ENCODE assay signal across 15 cellular contexts in the genomic region with DNA sequence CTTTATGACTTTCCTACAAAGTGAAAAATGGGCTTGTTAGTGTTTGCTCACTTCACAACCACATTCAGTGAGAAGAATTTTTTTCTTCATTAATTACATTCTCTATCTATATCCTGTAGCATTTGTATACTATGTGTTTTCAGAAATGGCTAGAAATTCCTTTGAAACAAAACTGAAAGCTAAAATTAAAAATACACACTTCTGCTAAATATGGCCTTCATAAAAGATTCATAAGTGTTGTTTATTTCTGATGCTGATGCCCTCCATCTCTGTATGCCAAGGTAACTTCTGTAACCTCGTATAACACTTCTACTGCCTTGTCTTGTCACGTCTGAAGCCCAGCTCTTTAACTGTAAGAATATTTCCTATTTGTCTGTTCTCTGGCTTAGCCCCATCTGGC.
"Had no signal": no experiment of that assay in that cellular context is flagged by ENCODE, and none has a peak within 500 bp of the region (broad histone marks: within the 10 kb centered on the region; RNA-seq: fewer than 3 reads in every experiment).

No MANE protein-coding gene starts in this region.

- H3K27ac ChIP-seq: neutrophil, tibial nerve had no signal

- H3K4me3 Mint-ChIP-seq: activated naive CD8-positive, alpha-beta T cell treated with anti-CD3 and anti-CD28 coated beads for 36 hours; activated T-cell treated with anti-CD3 and anti-CD28 coated beads, Interleukin-2, amount 50 U/mL, for 4 hours; naive thymus-derived CD8-positive, alpha-beta T cell had no signal

- H3K9me3 ChIP-seq: neutrophil, tibial nerve had no signal

- H3K9me3 Mint-ChIP-seq: activated naive CD8-positive, alpha-beta T cell treated with anti-CD3 and anti-CD28 coated beads for 36 hours; activated T-cell treated with anti-CD3 and anti-CD28 coated beads, Interleukin-2, amount 50 U/mL, for 4 hours; naive thymus-derived CD8-positive, alpha-beta T cell had no signal

- H3K36me3 Mint-ChIP-seq: activated naive CD8-positive, alpha-beta T cell treated with anti-CD3 and anti-CD28 coated beads for 36 hours; naive thymus-derived CD8-positive, alpha-beta T cell had no signal

- H3K27me3 ChIP-seq: tibial nerve had no signal

- ATAC-seq: activated T-cell treated with anti-CD3 and anti-CD28 coated beads, Interleukin-2, amount 50 U/mL, for 4 hours; left cardiac atrium; naive thymus-derived CD8-positive, alpha-beta T cell had no signal

- H3K27ac Mint-ChIP-seq: activated naive CD8-positive, alpha-beta T cell treated with anti-CD3 and anti-CD28 coated beads for 36 hours; naive thymus-derived CD8-positive, alpha-beta T cell had no signal

- DNase-seq: activated CD4-positive, alpha-beta T cell treated with anti-CD3 and anti-CD28 coated beads, Interleukin-2, amount 50 U/mL, for 4 hours; activated gamma-delta T cell; activated naive CD8-positive, alpha-beta T cell treated with anti-CD3 and anti-CD28 coated beads for 36 hours; activated T-cell treated with anti-CD3 and anti-CD28 coated beads, Interleukin-2, amount 50 U/mL, for 4 hours; anterior cingulate cortex; dermis blood vessel endothelial cell; hypothalamus; left cardiac atrium; naive thymus-derived CD8-positive, alpha-beta T cell; retina; stimulated activated CD4-positive, alpha-beta T cell treated with anti-CD3 and anti-CD28 coated beads, Interleukin-15, amount 100 ng/mL, for 24 hours; stimulated activated CD4-positive, alpha-beta T cell treated with anti-CD3 and anti-CD28 coated beads, Interleukin-4, amount 100 ng/mL, for 4 hours had no signal

- H3K36me3 ChIP-seq: neutrophil, tibial nerve had no signal

- H3K4me3 ChIP-seq: lung, tibial nerve had no signal

- H3K4me1 ChIP-seq: tibial nerve had no signal
